Comparison of ENCODE assay signal across 19 cellular contexts in the genomic region with DNA sequence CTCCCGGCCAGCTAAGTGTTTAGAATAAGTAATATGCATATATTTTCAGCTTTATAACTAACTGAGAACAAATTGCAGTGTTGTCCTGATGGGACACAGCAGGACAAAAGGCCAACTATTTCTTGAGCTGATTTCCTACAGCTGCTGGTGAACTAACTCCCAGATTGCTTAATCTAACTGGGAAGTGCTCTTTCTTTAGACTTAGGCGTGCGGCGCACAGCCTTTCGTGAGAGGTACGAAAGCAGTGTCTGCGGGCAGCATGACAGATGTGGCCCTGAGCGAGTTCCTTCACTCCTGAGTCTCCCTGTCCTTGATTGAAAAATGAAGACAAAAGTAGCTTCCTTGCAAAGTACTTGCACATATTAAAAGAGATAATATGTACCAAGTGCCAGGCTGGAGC. TPM values are rescaled to one million over a fixed set of nuclear protein-coding genes. Genes with fewer than 3 reads are reported as not detected.
DNase-seq lines count a peak whose midpoint lies in the region; ATAC-seq and TF ChIP-seq lines count a peak whose summit lies in the region.
"Had no signal": no experiment of that assay in that cellular context is flagged by ENCODE, and none has a peak within 500 bp of the region (broad histone marks: within the 10 kb centered on the region; RNA-seq: fewer than 3 reads in every experiment).

No MANE protein-coding gene starts in this region.

- no peak overlapping the region for H3K4me3 Mint-ChIP-seq in nephron progenitor cell
- H3K4me3 Mint-ChIP-seq: CD4-positive, CD25-positive, alpha-beta regulatory T cell had no signal

- H3K27ac Mint-ChIP-seq in nephron progenitor cell, result peak overlapping the region; percentile 52
- H3K27ac Mint-ChIP-seq: CD4-positive, CD25-positive, alpha-beta regulatory T cell had no signal

- H3K27ac ChIP-seq in cardiac muscle cell, result peak overlapping the region; percentile 2
- H3K27ac ChIP-seq in esophagus muscularis mucosa (replicated peaks in 1 of 4), result peak overlapping the region; percentile 24 to 62 (median 40)
- H3K27ac ChIP-seq: PC-9 had no signal

- no peak for ATAC-seq in left cardiac atrium
- ATAC-seq: left colon had no signal

- peaks cover 17% of the 10 kb centered on the region for H3K36me3 Mint-ChIP-seq in nephron progenitor cell (ENCODE audit: low read depth)

- TF ChIP-seq CTCF in cardiac muscle cell (IDR thresholded peaks at IDR 0.05; ENCODE audit: low read depth, low read length) (no peak), esophagus muscularis mucosa (IDR thresholded peaks at IDR 0.05) (no peak), nephron progenitor cell (IDR thresholded peaks at IDR 0.05) (no peak)

- H3K9me3 ChIP-seq in cardiac muscle cell (ENCODE audit: low read depth), result no peaks in the 10 kb centered on the region
- H3K9me3 ChIP-seq in esophagus muscularis mucosa, result no peaks in the 10 kb centered on the region
- H3K9me3 ChIP-seq: SK-N-SH, thyroid gland had no signal

- intact Hi-C loops in left cardiac atrium (cut with DNase I) (no loop called here), esophagus muscularis mucosa (cut with DNase I) (no loop called here)

- peaks cover 21% of the 10 kb centered on the region for H3K4me1 ChIP-seq in cardiac muscle cell (ENCODE audit: low read depth)
- H3K4me1 ChIP-seq in esophagus muscularis mucosa, result peaks cover 55 to 85% (median 69%) of the 10 kb centered on the region in 4 donors

- H3K9me3 Mint-ChIP-seq in nephron progenitor cell, result no peaks in the 10 kb centered on the region
- H3K9me3 Mint-ChIP-seq: CD4-positive, CD25-positive, alpha-beta regulatory T cell had no signal

- H3K36me3 ChIP-seq in cardiac muscle cell, result no peaks in the 10 kb centered on the region
- H3K36me3 ChIP-seq in esophagus muscularis mucosa, result peaks cover 0 to 7% (median 2%) of the 10 kb centered on the region in 4 donors
- H3K36me3 ChIP-seq: thyroid gland had no signal

- TF ChIP-seq EP300 in esophagus muscularis mucosa (IDR thresholded peaks at IDR 0.05), result no peak

- DNase-seq in cardiac muscle cell (ENCODE audit: low read depth in 1 of 2, low spot score in 1 of 2) (peak in 1 of 2 donors; percentile 74), left cardiac atrium (no peak), esophagus muscularis mucosa (ENCODE audit: extremely low spot score) (no peak), nephron progenitor cell (no peak), T-helper 2 cell (no peak), hypothalamus (lab: John Stamatoyannopoulos, UW) (no peak)
- no peak for DNase-seq in stimulated activated CD4-positive, alpha-beta T cell treated with anti-CD3 and anti-CD28 coated beads, Interleukin-15, amount 100 ng/mL, for 24 hours
- no peak for DNase-seq in stimulated activated CD4-positive, alpha-beta T cell treated with anti-CD3 and anti-CD28 coated beads, Interleukin-2, amount 100 ng/mL, for 24 hours
- DNase-seq: activated CD4-positive, alpha-beta T cell treated with anti-CD3 and anti-CD28 coated beads for 48 hours; CD4-positive, CD25-positive, alpha-beta regulatory T cell; dorsolateral prefrontal cortex; erythroblast; KBM-7; left colon; NCI-H1092; NCI-H526 treated with DMSO at 0.1 percent for 48 hours; SK-N-SH; thyroid gland had no signal

- TF ChIP-seq POLR2A in esophagus muscularis mucosa (IDR thresholded peaks at IDR 0.05; ENCODE audit: low read depth), result no peak

- H3K4me1 Mint-ChIP-seq in nephron progenitor cell, result peaks cover 58% of the 10 kb centered on the region

- 83% methylated on average over 8 of the region's 8 CpGs for WGBS in esophagus muscularis mucosa

- H3K27me3 Mint-ChIP-seq in nephron progenitor cell (ENCODE audit: low read depth, poor library complexity), result peaks cover 11% of the 10 kb centered on the region
- H3K27me3 Mint-ChIP-seq: CD4-positive, CD25-positive, alpha-beta regulatory T cell had no signal

- H3K4me3 ChIP-seq in cardiac muscle cell (no peak overlapping the region), esophagus muscularis mucosa (no peak overlapping the region)
- H3K4me3 ChIP-seq: dorsolateral prefrontal cortex, PC-9, thyroid gland had no signal

- no peaks in the 10 kb centered on the region for H3K27me3 ChIP-seq in cardiac muscle cell
- H3K27me3 ChIP-seq in esophagus muscularis mucosa, result no peaks in the 10 kb centered on the region
- H3K27me3 ChIP-seq: dorsolateral prefrontal cortex, thyroid gland had no signal

RNA-seq across cellular contexts. Expression of gene NPAS1, which starts 47.3 kb away (rescaled TPM):
- total RNA-seq in cardiac muscle cell (1.9 and 2.9 TPM in 2 replicates), left cardiac atrium (1 to 10 TPM in 1 of 2 donors, under 1 TPM in 1; 0.44 to 1.2 TPM), esophagus muscularis mucosa (under 1 TPM in 1 of 4 donors, not detected in 3; 0.34 TPM)
- 8.4 and 12.5 TPM in 2 replicates for polyA plus RNA-seq in cardiac muscle cell
